Comparison of ENCODE assay signal across 8 cellular contexts in the genomic region with DNA sequence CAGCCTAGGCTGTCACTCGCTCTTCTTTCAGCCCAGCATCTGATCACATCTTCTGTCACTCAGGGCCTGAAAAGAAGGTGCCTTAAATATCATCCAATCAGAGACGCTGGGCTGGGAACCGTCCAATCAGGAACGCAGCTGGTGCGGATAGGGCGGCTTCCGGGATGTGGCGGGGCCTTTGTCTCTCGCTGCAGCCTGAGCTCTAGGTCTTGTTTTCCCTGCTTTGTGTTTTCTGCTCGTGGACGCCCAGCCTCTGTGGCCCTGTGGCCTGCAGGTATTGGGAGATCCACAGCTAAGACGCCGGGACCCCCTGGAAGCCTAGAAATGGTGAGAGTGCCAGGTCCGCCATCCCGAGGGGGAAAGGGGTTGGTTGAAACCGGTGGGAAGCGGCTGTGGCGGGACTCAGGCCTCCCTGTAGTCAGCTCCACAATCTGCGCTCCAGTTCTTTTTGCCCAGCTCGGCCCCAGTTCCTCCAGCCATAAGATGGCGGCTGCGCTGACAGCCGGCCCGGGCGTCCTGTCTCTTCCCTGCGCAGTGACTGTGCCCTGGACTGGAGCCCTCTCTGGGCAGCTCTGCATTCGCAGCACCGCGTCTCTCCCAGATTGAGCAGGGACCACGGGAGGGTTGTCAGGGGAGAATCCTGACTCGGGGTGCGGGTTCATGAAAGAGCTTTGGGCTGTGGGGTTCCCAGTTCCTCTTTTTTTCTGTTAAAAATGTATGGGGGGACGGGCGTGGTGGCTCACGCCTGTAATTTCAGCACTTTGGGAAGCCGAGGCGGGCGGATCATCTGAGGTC. TPM values are rescaled to one million over a fixed set of nuclear protein-coding genes. Genes with fewer than 3 reads are reported as not detected.
DNase-seq lines count a peak whose midpoint lies in the region; ATAC-seq and TF ChIP-seq lines count a peak whose summit lies in the region.

A gene (plus strand): TSS at position 175 of the 795 bp plus-strand sequence. CDS start 150 bp downstream, at position 325.

- H3K9me3 Mint-ChIP-seq in T-cell = no peaks in the 10 kb centered on the region

- peaks cover 0 to 18% of the 10 kb centered on the region in 2 donors for H3K4me1 ChIP-seq in adrenal gland (replicated peaks in 1 of 2)
- peaks cover 0 to 17% (median 6%) of the 10 kb centered on the region in 9 donors for H3K4me1 ChIP-seq in heart right ventricle
- peaks cover 0 to 10% (median 3%) of the 10 kb centered on the region in 4 donors for H3K4me1 ChIP-seq in upper lobe of left lung

- H3K27ac ChIP-seq in adrenal gland (peak within 1 kb of the TSS; percentile 71 to 95 (median 89)), heart right ventricle (peak within 1 kb of the TSS; percentile 2 to 88 (median 82)), upper lobe of left lung (peak within 1 kb of the TSS; percentile 83 to 88 (median 86))

- CTCF ChIA-PET in T-cell (lab: Charles Lee) = interaction anchor here (0.5 to 1.1 kb wide), 3 partner anchors 146 to 554 kb away, joined by 3 to 5 read pairs (median 5); a partner anchor contains a TSS

- TF ChIP-seq CTCF in adrenal gland (IDR thresholded peaks at IDR 0.05) = no peak
- no peak for TF ChIP-seq CTCF in heart right ventricle (IDR thresholded peaks at IDR 0.05)
- no peak for TF ChIP-seq CTCF in upper lobe of left lung (IDR thresholded peaks at IDR 0.05)

- TF ChIP-seq EP300 in upper lobe of left lung (IDR thresholded peaks at IDR 0.05) = no peak

- intact Hi-C loops in adrenal gland (cut with DNase I) = no loop called here
- intact Hi-C loops in heart right ventricle (cut with DNase I) = loop anchor here in 1 of 10 donors (5.0 to 10.0 kb wide), 2 partner anchors 261 to 358 kb away; a partner anchor contains a TSS
- intact Hi-C loops in posterior cingulate gyrus (cut with DNase I) = no loop called here

- peak; percentile 93 for DNase-seq in ELR (ENCODE audit: low read depth)
- DNase-seq in H4 (ENCODE audit: low spot score) = peak; percentile 87
- peak; percentile 96 for DNase-seq in MV-4-11 (lab: John Stamatoyannopoulos, UW)
- peak; percentile 78 to 97 (median 91) for DNase-seq in T-cell
- DNase-seq in adrenal gland = peak; percentile 89 to 98 (median 94)
- peak; percentile 87 to 94 for DNase-seq in heart right ventricle
- peak; percentile 86 to 99 (median 94) for DNase-seq in posterior cingulate gyrus
- DNase-seq in upper lobe of left lung = peak; percentile 86 to 94

- H3K36me3 ChIP-seq in adrenal gland (replicated peaks in 1 of 2) (no peaks in the 10 kb centered on the region), heart right ventricle (peaks cover 0 to 1% (median 0%) of the 10 kb centered on the region in 9 donors), upper lobe of left lung (no peaks in the 10 kb centered on the region)

- H3K27me3 ChIP-seq in adrenal gland = no peaks in the 10 kb centered on the region
- no peaks in the 10 kb centered on the region for H3K27me3 ChIP-seq in heart right ventricle
- H3K27me3 ChIP-seq in upper lobe of left lung = no peaks in the 10 kb centered on the region

- TF ChIP-seq POLR2A in adrenal gland (IDR thresholded peaks at IDR 0.05) (peak in 1 of 2 donors; percentile 86), upper lobe of left lung (IDR thresholded peaks at IDR 0.05) (peak in 2 of 4 donors; percentile 48 to 65)

- WGBS in adrenal gland, 4 donors = 0 to 3% (median 1%) methylated on average over 12 to 38 of the region's 38 CpGs
- 0 to 1% methylated on average over 38 of the region's 38 CpGs for WGBS in heart right ventricle, 2 donors
- WGBS in upper lobe of left lung, 2 donors = 0% methylated on average over 15 to 35 of the region's 38 CpGs

- H3K27me3 Mint-ChIP-seq in T-cell = no peaks in the 10 kb centered on the region

- peak within 1 kb of the TSS; percentile 52 to 80 (median 69) for H3K4me3 ChIP-seq in adrenal gland
- H3K4me3 ChIP-seq in heart right ventricle = peak within 1 kb of the TSS; percentile 51 to 82 (median 72)
- H3K4me3 ChIP-seq in upper lobe of left lung = peak within 1 kb of the TSS; percentile 54 to 79 (median 64)

- peak; percentile 98 to 99 (median 99) for ATAC-seq in T-cell (replicated peaks in 1 of 4)
- ATAC-seq in heart right ventricle = peak; percentile 97 to 100 (median 100)
- peak; percentile 97 to 98 for ATAC-seq in upper lobe of left lung (ENCODE audit: low FRiP score in 2 of 2)

- peak within 1 kb of the TSS; percentile 86 to 87 for H3K27ac Mint-ChIP-seq in T-cell

- peaks cover 8% of the 10 kb centered on the region for H3K36me3 Mint-ChIP-seq in T-cell

- H3K9me3 ChIP-seq in adrenal gland (replicated peaks in 1 of 3) (no peaks in the 10 kb centered on the region), heart right ventricle (no peaks in the 10 kb centered on the region), upper lobe of left lung (no peaks in the 10 kb centered on the region)

- peaks cover 12 to 23% (median 14%) of the 10 kb centered on the region in 3 donors for H3K4me1 Mint-ChIP-seq in T-cell

- peak within 1 kb of the TSS; percentile 94 to 95 (median 95) for H3K4me3 Mint-ChIP-seq in T-cell

- POLR2A ChIA-PET in T-cell (lab: Charles Lee) = interaction anchor here (0.5 to 1.7 kb wide), 9 partner anchors 10 to 1250 kb away, joined by 3 to 13 read pairs (median 5); a partner anchor contains a TSS

RNA-seq across cellular contexts. Expression of the gene that starts here (rescaled TPM):
- total RNA-seq in H4 (2014; rRNA removed; shearing (Covaris generic)) = 10.3 and 12.5 TPM in 2 replicates
- total RNA-seq in T-cell = 10 to 100 TPM in 1 of 5 donors, 1 to 10 TPM in 4; 4.6 to 10.5 (median 6.1) TPM
- total RNA-seq in adrenal gland = 10 to 100 TPM in 4 of 8 donors, 1 to 10 TPM in 4; 4.4 to 17.2 (median 9.3) TPM
- 10 to 100 TPM in 2 of 3 donors, 1 to 10 TPM in 1; 5.6 to 12.5 (median 10.5) TPM for polyA plus RNA-seq in adrenal gland
- 1 to 10 TPM; 1.3 to 5.9 (median 3.0) TPM for total RNA-seq in heart right ventricle
- polyA plus RNA-seq in heart right ventricle = 1 to 10 TPM; 1.9 to 4.4 TPM
- 1 to 10 TPM; 3.0 to 8.1 (median 5.3) TPM for total RNA-seq in upper lobe of left lung

Comparison
In these comparisons a context has a peak if more than half of its experiments do, and no peak if none do; other contexts are left out.
1. Peak in every context shown above with its lines: DNase-seq, ATAC-seq, H3K4me3 ChIP-seq and H3K27ac ChIP-seq.